Comparison of ENCODE assay signal across 19 cellular contexts in genomic region chr22:46379301-46379930, GRCh38. TPM values are rescaled to one million over a fixed set of nuclear protein-coding genes. Genes with fewer than 3 reads are reported as not detected.
DNase-seq lines count a peak whose midpoint lies in the region; ATAC-seq and TF ChIP-seq lines count a peak whose summit lies in the region.
"Had no signal": no experiment of that assay in that cellular context is flagged by ENCODE, and none has a peak within 500 bp of the region (broad histone marks: within the 10 kb centered on the region; RNA-seq: fewer than 3 reads in every experiment).

No MANE protein-coding gene starts in this region.

- in situ Hi-C loops in Caki2 (cut with HindIII; ENCODE audit: low pct_unique_long_range_greater_than_20kb, low sequenced_read_pairs), result no loop called here

- no peaks in the 10 kb centered on the region for H3K36me3 Mint-ChIP-seq in T-helper 17 cell (ENCODE audit: low read depth)

- TF ChIP-seq CTCF in VCaP (conservative IDR thresholded peaks at IDR 0.05) (no peak), Peyer's patch (IDR thresholded peaks at IDR 0.05) (no peak)

- H3K18ac ChIP-seq in trophoblast cell (ENCODE audit: low read length), result no peak overlapping the region

- no peak overlapping the region for H3K9ac ChIP-seq in trophoblast cell (ENCODE audit: low read length)
- H3K9ac ChIP-seq: GM23248 had no signal

- no peak overlapping the region for H3K4me3 Mint-ChIP-seq in T-helper 17 cell
- H3K4me3 Mint-ChIP-seq: activated CD4-positive, alpha-beta T cell treated with anti-CD3 and anti-CD28 coated beads, Interleukin-2, amount 10 ng/mL, durations not matched to agents 7 days and 5 days; activated naive CD4-positive, alpha-beta T cell treated with anti-CD3 and anti-CD28 coated beads, Interleukin-2, amount 50 U/mL, for 24 hours; stimulated activated naive CD8-positive, alpha-beta T cell treated with anti-CD3 and anti-CD28 coated beads, Interleukin-15, amount 100 ng/mL, for 72 hours had no signal

- H3K79me2 ChIP-seq in trophoblast cell (ENCODE audit: control insufficient read depth, insufficient read depth, low read length, poor library complexity), result no peaks in the 10 kb centered on the region

- whole genome bisulfite sequencing in trophoblast cell (ENCODE audit: extremely low coverage, insufficient coverage, insufficient read length), result no CpG with 5 or more reads among the region's 19 CpGs

- peaks cover 4% of the 10 kb centered on the region for H3K4me1 Mint-ChIP-seq in T-helper 17 cell

- H3K79me1 ChIP-seq in trophoblast cell (ENCODE audit: low read length), result peaks cover 16% of the 10 kb centered on the region

- peak; percentile 64 for ATAC-seq in left lobe of liver
- no peak for ATAC-seq in T-helper 17 cell
- ATAC-seq: stimulated activated naive CD8-positive, alpha-beta T cell treated with anti-CD3 and anti-CD28 coated beads, Interleukin-15, amount 100 ng/mL, for 72 hours had no signal

- H3K27me3 Mint-ChIP-seq in T-helper 17 cell, result no peaks in the 10 kb centered on the region
- H3K27me3 Mint-ChIP-seq: activated CD4-positive, alpha-beta T cell treated with anti-CD3 and anti-CD28 coated beads, Interleukin-2, amount 10 ng/mL, durations not matched to agents 7 days and 5 days; activated naive CD4-positive, alpha-beta T cell treated with anti-CD3 and anti-CD28 coated beads, Interleukin-2, amount 50 U/mL, for 24 hours; stimulated activated naive CD8-positive, alpha-beta T cell treated with anti-CD3 and anti-CD28 coated beads, Interleukin-15, amount 100 ng/mL, for 72 hours had no signal

- H3K27ac Mint-ChIP-seq in T-helper 17 cell, result no peak overlapping the region
- H3K27ac Mint-ChIP-seq: activated CD4-positive, alpha-beta T cell treated with anti-CD3 and anti-CD28 coated beads, Interleukin-2, amount 10 ng/mL, durations not matched to agents 7 days and 5 days; stimulated activated naive CD8-positive, alpha-beta T cell treated with anti-CD3 and anti-CD28 coated beads, Interleukin-15, amount 100 ng/mL, for 72 hours had no signal

- H3K4ac ChIP-seq in trophoblast cell (ENCODE audit: low read depth, low read length), result no peak overlapping the region

- H2BK12ac ChIP-seq in trophoblast cell (ENCODE audit: low read length), result peak overlapping the region; percentile 9

- H3K4me3 ChIP-seq in trophoblast cell (ENCODE audit: low read depth, low read length), result no peak overlapping the region
- peak overlapping the region in 1 of 4 donors; percentile 43 for H3K4me3 ChIP-seq in Peyer's patch
- H3K4me3 ChIP-seq: esophagus muscularis mucosa, GM23248 had no signal

- no peak overlapping the region for H4K8ac ChIP-seq in trophoblast cell (ENCODE audit: low read depth, low read length)

- peaks cover 8% of the 10 kb centered on the region for H3K9me3 ChIP-seq in trophoblast cell (ENCODE audit: insufficient read depth, low read depth, low read length)
- H3K9me3 ChIP-seq in T-helper 17 cell (ENCODE audit: control insufficient read depth, low read length, poor library complexity, severe bottlenecking), result no peaks in the 10 kb centered on the region
- H3K9me3 ChIP-seq in Peyer's patch, result peaks cover 0 to 8% (median 0%) of the 10 kb centered on the region in 4 donors

- H3K23ac ChIP-seq in trophoblast cell (ENCODE audit: low read length), result no peak overlapping the region

- DNase-seq in Caki2 (ENCODE audit: low read depth) (peak; percentile 95), left lobe of liver (ENCODE audit: low spot score) (peak; percentile 79), trophoblast cell (peak; percentile 38 to 49), MV-4-11 (lab: John Stamatoyannopoulos, UW) (no peak), T-helper 17 cell (no peak), Peyer's patch (no peak), T-helper 1 cell (no peak)
- DNase-seq: activated CD4-positive, alpha-beta T cell treated with anti-CD3 and anti-CD28 coated beads, Interleukin-2, amount 10 ng/mL, durations not matched to agents 7 days and 5 days; dermis blood vessel endothelial cell; GF-D8; glutamatergic neuron; GM23248; NCI-H1694; NCI-H446 treated with DMSO at 0.1 percent for 48 hours; SIG-M5; stimulated activated naive CD8-positive, alpha-beta T cell treated with anti-CD3 and anti-CD28 coated beads, Interleukin-15, amount 100 ng/mL, for 72 hours had no signal

- no peak overlapping the region for H2AFZ ChIP-seq in trophoblast cell (ENCODE audit: insufficient read depth, low read length, poor library complexity)
- H2AFZ ChIP-seq: GM23248 had no signal

- H3K4me2 ChIP-seq in trophoblast cell (ENCODE audit: low read length), result no peak overlapping the region

- H3K36me3 ChIP-seq in trophoblast cell (ENCODE audit: control insufficient read depth in 1 of 2, insufficient read depth in 2 of 2, low read length in 2 of 2) (peaks cover 12 to 22% of the 10 kb centered on the region in 2 experiments), Peyer's patch (no peaks in the 10 kb centered on the region)
- H3K36me3 ChIP-seq: esophagus muscularis mucosa had no signal

- H3K27ac ChIP-seq in VCaP (peak overlapping the region; percentile 46; the same call in 1 of the 2 replicates), trophoblast cell (ENCODE audit: low read depth, low read length) (no peak overlapping the region), Peyer's patch (peak overlapping the region in 1 of 4 donors; percentile 75)
- H3K27ac ChIP-seq: esophagus muscularis mucosa, GM23248 had no signal

- H3K4me1 ChIP-seq in trophoblast cell (ENCODE audit: control insufficient read depth in 1 of 2, insufficient read depth in 2 of 2, low read length in 2 of 2) (peaks cover 25 to 26% of the 10 kb centered on the region in 2 experiments), Peyer's patch (peaks cover 0 to 29% (median 0%) of the 10 kb centered on the region in 4 donors)

- H4K91ac ChIP-seq in trophoblast cell (ENCODE audit: low read depth, low read length), result no peak overlapping the region

- H3K14ac ChIP-seq in trophoblast cell (ENCODE audit: low read length), result no peak overlapping the region

- H2AK5ac ChIP-seq in trophoblast cell (ENCODE audit: low read length), result no peak overlapping the region

- H4K12ac ChIP-seq in trophoblast cell (ENCODE audit: low read depth, low read length), result no peak overlapping the region

- H2BK120ac ChIP-seq in trophoblast cell (ENCODE audit: insufficient read depth, low read length, poor library complexity), result no peak overlapping the region

- H3K27me3 ChIP-seq in trophoblast cell (ENCODE audit: insufficient read depth, low read length) (no peaks in the 10 kb centered on the region), Peyer's patch (no peaks in the 10 kb centered on the region)

- no peak overlapping the region for H2BK5ac ChIP-seq in trophoblast cell (ENCODE audit: low read depth, low read length, poor library complexity)

- no peak for TF ChIP-seq POLR2A in Peyer's patch (IDR thresholded peaks at IDR 0.05)

RNA-seq across cellular contexts. Expression of gene TRMU, which starts 43.9 kb away (rescaled TPM):
- 63.2 and 65.1 TPM in 2 replicates for total RNA-seq in Caki2 (2014; rRNA removed; shearing (Covaris generic); ENCODE audit: low replicate concordance)
- total RNA-seq in left lobe of liver, result 23.6 TPM
- 28.5 TPM in 2 replicates for polyA plus RNA-seq in trophoblast cell (2013)
- total RNA-seq in T-helper 17 cell, result 10 to 100 TPM; 47.5 to 54.8 TPM
- total RNA-seq in Peyer's patch, result 100 to 1,000 TPM in 1 of 4 donors, 10 to 100 TPM in 3; 35.2 to 101 (median 83.3) TPM

Comparison
In these comparisons a context has a peak if more than half of its experiments do, and no peak if none do; other contexts are left out.
1. DNase-seq: peak in Caki2 (single experiment), left lobe of liver (single experiment) and trophoblast cell (2 of 2); none in MV-4-11 (single experiment), T-helper 17 cell (0 of 3), Peyer's patch (0 of 3) and T-helper 1 cell (0 of 5).